15 cellular contexts compared by ENCODE assay signal in the genomic region with DNA sequence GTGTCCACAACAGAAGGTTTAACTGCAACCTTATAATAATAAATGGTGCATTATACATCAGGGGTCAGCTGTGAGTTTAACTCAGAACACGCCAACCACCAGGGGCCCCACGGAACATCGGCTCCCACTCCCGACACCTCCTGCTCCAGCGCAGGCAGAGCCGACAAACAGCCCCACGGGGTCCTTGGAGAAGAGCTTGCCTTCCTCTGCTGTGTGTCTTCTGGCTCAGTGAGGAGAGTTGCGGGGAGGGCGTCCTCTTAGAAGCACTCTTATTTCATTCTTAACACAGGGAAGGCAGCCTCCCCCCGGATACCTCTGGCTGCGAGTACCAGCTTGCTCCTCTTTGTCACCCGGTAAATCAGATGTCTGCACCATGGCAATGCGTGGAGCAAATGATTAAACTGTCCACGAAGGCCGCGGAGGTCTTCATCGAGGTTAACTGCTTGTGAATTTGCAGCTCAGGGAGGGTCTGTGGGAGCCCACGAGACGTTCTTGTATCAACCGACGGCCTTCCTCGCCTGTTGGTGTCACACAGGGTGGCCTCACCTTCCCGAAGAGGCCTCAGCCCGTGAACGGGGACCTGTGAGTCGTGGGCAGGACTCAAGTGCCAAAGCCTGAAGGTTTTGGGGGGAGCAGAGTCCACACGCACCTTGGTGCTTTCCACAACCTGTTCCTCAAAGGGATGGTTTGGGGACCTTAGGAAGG.
DNase-seq lines count a peak whose midpoint lies in the region; ATAC-seq lines count a peak whose summit lies in the region.
"Had no signal": no experiment of that assay in that cellular context is flagged by ENCODE, and none has a peak within 500 bp of the region (broad histone marks: within the 10 kb centered on the region; RNA-seq: fewer than 3 reads in every experiment).

No MANE protein-coding gene starts in this region.

- ATAC-seq in left lobe of liver (no peak), HG03108 (IDR thresholded peaks at IDR 0.05; ENCODE audit: unreplicated experiment) (no peak)
- ATAC-seq: Right ventricle myocardium inferior had no signal

- intact Hi-C loops in posterior vena cava (cut with DNase I) = no loop called here

- peak; percentile 25 for DNase-seq in activated CD8-positive, alpha-beta memory T cell treated with anti-CD3 and anti-CD28 coated beads, Interleukin-2, amount 50 U/mL, for 48 hours
- DNase-seq in activated CD8-positive, alpha-beta memory T cell treated with anti-CD3 and anti-CD28 coated beads, Interleukin-2, amount 50 U/mL, for 4 hours = no peak
- DNase-seq in left lobe of liver (ENCODE audit: low spot score) (peak; percentile 40), posterior vena cava (ENCODE audit: low spot score) (peak; percentile 75), GDM1 (lab: John Stamatoyannopoulos, UW) (no peak)
- DNase-seq in activated CD4-positive, alpha-beta T cell treated with anti-CD3 and anti-CD28 coated beads for 48 hours = no peak
- DNase-seq: EL, Kasumi-1, NCI-H1417, NCI-H1694 treated with DMSO at 0.1 percent for 48 hours, NCI-H446 treated with DMSO at 0.1 percent for 48 hours, NCI-H526 treated with DMSO at 0.1 percent for 48 hours, OCI-M1 had no signal

Comparison
In these comparisons a context has a peak if more than half of its experiments do, and no peak if none do; other contexts are left out.
1. DNase-seq: peak in activated CD8-positive, alpha-beta memory T cell treated with anti-CD3 and anti-CD28 coated beads, Interleukin-2, amount 50 U/mL, for 48 hours (single experiment), left lobe of liver (single experiment) and posterior vena cava (single experiment); none in activated CD8-positive, alpha-beta memory T cell treated with anti-CD3 and anti-CD28 coated beads, Interleukin-2, amount 50 U/mL, for 4 hours (single experiment), activated CD4-positive, alpha-beta T cell treated with anti-CD3 and anti-CD28 coated beads for 48 hours (single experiment) and GDM1 (single experiment).